In genomic region chr2:898319-898718, GRCh38 we compare ENCODE assay signal across 10 cellular contexts. TPM values are rescaled to one million over a fixed set of nuclear protein-coding genes. Genes with fewer than 3 reads are reported as not detected.
DNase-seq lines count a peak whose midpoint lies in the region; ATAC-seq and TF ChIP-seq lines count a peak whose summit lies in the region.
"Had no signal": no experiment of that assay in that cellular context is flagged by ENCODE, and none has a peak within 500 bp of the region (broad histone marks: within the 10 kb centered on the region; RNA-seq: fewer than 3 reads in every experiment).

No MANE protein-coding gene starts in this region.

- ATAC-seq in GM18519 (IDR thresholded peaks at IDR 0.05; ENCODE audit: low FRiP score, unreplicated experiment) (peak; percentile 74), HG02759 (IDR thresholded peaks at IDR 0.05; ENCODE audit: unreplicated experiment) (peak; percentile 68), HG03039 (IDR thresholded peaks at IDR 0.05; ENCODE audit: unreplicated experiment) (no peak)
- ATAC-seq: activated CD4-positive, CD25-positive, alpha-beta regulatory T cell treated with anti-CD3 and anti-CD28 coated beads, Interleukin-2, amount 50 U/mL, for 24 hours had no signal

- H3K27ac ChIP-seq in adrenal gland = no peak overlapping the region
- no peak overlapping the region for H3K27ac ChIP-seq in neural cell (ENCODE audit: low read length)
- no peak overlapping the region for H3K27ac ChIP-seq in RWPE1

- CTCF ChIA-PET in RWPE1 (lab: Yijun Ruan, JAX) = no interaction called here

- TF ChIP-seq EP300 in neural cell (conservative IDR thresholded peaks at IDR 0.05; ENCODE audit: poor library complexity, severe bottlenecking) = no peak

- H3K4me1 ChIP-seq in adrenal gland (replicated peaks in 1 of 2) = no peaks in the 10 kb centered on the region

- H3K27me3 ChIP-seq in adrenal gland (no peaks in the 10 kb centered on the region), neural cell (ENCODE audit: insufficient read depth, low read depth, low read length) (no peaks in the 10 kb centered on the region)

- no peak overlapping the region for H2AFZ ChIP-seq in neural cell (ENCODE audit: low read depth, low read length)

- POLR2A ChIA-PET in RWPE1 (lab: Yijun Ruan, JAX; ENCODE audit: low non-redundant PET) = no interaction called here

- no peak for DNase-seq in adrenal gland
- no peak for DNase-seq in activated effector memory CD4-positive, alpha-beta T cell treated with anti-CD3 and anti-CD28 coated beads, Interleukin-2, amount 50 U/mL, for 16 hours
- no peak for DNase-seq in RWPE1 (ENCODE audit: low spot score)
- DNase-seq: NCI-H774 had no signal

- TF ChIP-seq POLR2A in adrenal gland (IDR thresholded peaks at IDR 0.05) = no peak

- H3K9ac ChIP-seq in neural cell (ENCODE audit: low read length) = no peak overlapping the region

- H3K36me3 ChIP-seq in adrenal gland (replicated peaks in 1 of 2) (no peaks in the 10 kb centered on the region), neural cell (ENCODE audit: insufficient read depth, low read length) (no peaks in the 10 kb centered on the region)

- TF ChIP-seq CTCF in adrenal gland (IDR thresholded peaks at IDR 0.05) (peak in 4 of 6 experiments; percentile 30 to 41 (median 37)), neural cell (IDR thresholded peaks at IDR 0.05; ENCODE audit: poor library complexity, severe bottlenecking) (peak; percentile 29), RWPE1 (conservative IDR thresholded peaks at IDR 0.05; ENCODE audit: low read depth) (no peak)

- intact Hi-C loops in adrenal gland (cut with DNase I) = no loop called here

- peak; percentile 21 for TF ChIP-seq RAD21 in neural cell (conservative IDR thresholded peaks at IDR 0.05)

- no peaks in the 10 kb centered on the region for H4K20me1 ChIP-seq in neural cell (ENCODE audit: insufficient read depth)

- H3K9me3 ChIP-seq in adrenal gland (replicated peaks in 1 of 3) (no peaks in the 10 kb centered on the region), neural cell (ENCODE audit: low read length) (peaks cover 6% of the 10 kb centered on the region)

- no peaks in the 10 kb centered on the region for H3K79me2 ChIP-seq in neural cell (replicated peaks; ENCODE audit: insufficient read depth, low read length)

- H3K9me2 ChIP-seq in neural cell (ENCODE audit: insufficient read depth, low read length) = no peaks in the 10 kb centered on the region

- no peak overlapping the region for H3K4me2 ChIP-seq in neural cell (ENCODE audit: low read length)

- WGBS in adrenal gland, 4 donors = 59 to 75% (median 72%) methylated on average over 2 of the region's 2 CpGs

- H3F3A ChIP-seq in neural cell (ENCODE audit: insufficient read depth, low read length, poor library complexity, severe bottlenecking) = no peaks in the 10 kb centered on the region

- H3K4me3 ChIP-seq in adrenal gland (no peak overlapping the region), neural cell (ENCODE audit: low read length) (no peak overlapping the region)

TF ChIP-seq in neural cell, 6 proteins besides CTCF, POLR2A, EP300 and RAD21:
- TF ChIP-seq MXI1 (conservative IDR thresholded peaks at IDR 0.05; ENCODE audit: poor library complexity, severe bottlenecking) (no peak), POLR2AphosphoS5 (IDR thresholded peaks at IDR 0.05) (no peak), EZH2 (IDR thresholded peaks at IDR 0.05; ENCODE audit: borderline replicate concordance, insufficient read depth, low read length, poor library complexity, severe bottlenecking) (no peak), REST (IDR thresholded peaks at IDR 0.05; ENCODE audit: borderline replicate concordance) (no peak), TAF1 (IDR thresholded peaks at IDR 0.05; ENCODE audit: low read depth) (no peak), SMC3 (conservative IDR thresholded peaks at IDR 0.05; ENCODE audit: poor library complexity) (no peak)

RNA-seq across cellular contexts. Expression of gene SNTG2, which starts 52.3 kb away (rescaled TPM):
- total RNA-seq in adrenal gland = 1 to 10 TPM in 4 of 8 donors, under 1 TPM in 3, not detected in 1; 0.26 to 4.3 (median 1.1) TPM
- 1 to 10 TPM in 1 of 3 donors, under 1 TPM in 2; 0.48 to 1.5 (median 0.72) TPM for polyA plus RNA-seq in adrenal gland
- 0.42 TPM in 1 of 2 replicates, not detected in the other for polyA plus RNA-seq in neural cell
- polyA minus RNA-seq in neural cell = not detected in 2 replicates
- total RNA-seq: fibroblast of lung had no signal
